ENCODE assay signal across 1 cellular context in the genomic region with DNA sequence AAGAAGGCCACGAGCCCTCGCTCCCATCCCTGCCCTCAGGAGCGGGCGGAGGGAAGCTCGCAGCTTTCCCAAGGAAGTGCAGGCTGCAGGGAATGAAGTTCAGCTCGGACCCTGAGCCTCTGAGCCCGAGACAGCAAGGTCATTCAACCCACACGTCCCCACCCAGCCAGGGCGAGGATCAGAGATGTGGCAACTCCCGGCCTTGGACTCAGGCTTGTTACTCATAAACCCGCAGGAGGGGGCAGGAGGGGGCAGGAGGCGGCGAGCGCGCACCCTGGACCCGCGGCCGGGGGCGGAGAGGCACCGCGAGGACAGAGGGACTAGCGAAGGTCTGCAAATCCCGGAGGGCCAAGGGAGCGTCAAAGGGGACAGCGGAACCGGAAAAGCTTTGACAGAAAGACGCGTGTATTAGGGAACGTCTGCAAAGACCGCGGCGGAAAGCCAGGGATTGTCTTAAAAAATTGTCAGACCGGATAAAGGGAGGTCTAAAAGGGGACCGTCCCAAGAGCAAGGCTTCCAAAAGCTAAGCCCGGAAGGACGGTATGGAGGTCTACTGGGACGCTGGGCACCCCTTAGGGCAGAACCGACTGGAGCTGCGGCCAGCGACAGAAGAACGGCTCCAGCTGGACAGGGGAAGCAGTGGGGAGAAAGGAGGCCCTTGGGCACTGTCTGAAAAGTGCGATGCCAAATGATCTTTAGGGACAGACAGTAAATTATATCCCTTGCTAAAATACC.
A peak's percentile ranks its signal among the peaks of the same experiment; 100 is the strongest.
TF ChIP-seq lines count a peak whose summit lies in the region.

No MANE protein-coding gene starts in this region.

TF ChIP-seq in HepG2, 621 proteins besides CTCF, POLR2A, EP300 and RAD21 (continued from another document and continues in another):
- TF ChIP-seq FOSL1 (CRISPR knock-in tag; IDR thresholded peaks at IDR 0.05; ENCODE audit: borderline replicate concordance) = peak; percentile 39; the same call in 1 of the 2 replicates
- peak; percentile 26 for TF ChIP-seq PRPF4 (IDR thresholded peaks at IDR 0.05; ENCODE audit: low read depth, low read length, poor library complexity, severe bottlenecking)
- peak; percentile 26; the same call in 1 of the 2 replicates for TF ChIP-seq NCOA5 (CRISPR knock-in tag; IDR thresholded peaks at IDR 0.05)
- peak; percentile 95 for TF ChIP-seq ZBTB7A (CRISPR knock-in tag; IDR thresholded peaks at IDR 0.05)
- TF ChIP-seq NR0B2 (CRISPR knock-in tag; IDR thresholded peaks at IDR 0.05) = peak; percentile 94; the same call in 1 of the 2 replicates
- peak; percentile 90 for TF ChIP-seq ZNF276 (CRISPR knock-in tag; IDR thresholded peaks at IDR 0.05; ENCODE audit: low read depth)
- peak; percentile 74 to 90 for TF ChIP-seq NR2F1 (CRISPR knock-in tag; IDR thresholded peaks at IDR 0.05)
- TF ChIP-seq, protein P1, sequence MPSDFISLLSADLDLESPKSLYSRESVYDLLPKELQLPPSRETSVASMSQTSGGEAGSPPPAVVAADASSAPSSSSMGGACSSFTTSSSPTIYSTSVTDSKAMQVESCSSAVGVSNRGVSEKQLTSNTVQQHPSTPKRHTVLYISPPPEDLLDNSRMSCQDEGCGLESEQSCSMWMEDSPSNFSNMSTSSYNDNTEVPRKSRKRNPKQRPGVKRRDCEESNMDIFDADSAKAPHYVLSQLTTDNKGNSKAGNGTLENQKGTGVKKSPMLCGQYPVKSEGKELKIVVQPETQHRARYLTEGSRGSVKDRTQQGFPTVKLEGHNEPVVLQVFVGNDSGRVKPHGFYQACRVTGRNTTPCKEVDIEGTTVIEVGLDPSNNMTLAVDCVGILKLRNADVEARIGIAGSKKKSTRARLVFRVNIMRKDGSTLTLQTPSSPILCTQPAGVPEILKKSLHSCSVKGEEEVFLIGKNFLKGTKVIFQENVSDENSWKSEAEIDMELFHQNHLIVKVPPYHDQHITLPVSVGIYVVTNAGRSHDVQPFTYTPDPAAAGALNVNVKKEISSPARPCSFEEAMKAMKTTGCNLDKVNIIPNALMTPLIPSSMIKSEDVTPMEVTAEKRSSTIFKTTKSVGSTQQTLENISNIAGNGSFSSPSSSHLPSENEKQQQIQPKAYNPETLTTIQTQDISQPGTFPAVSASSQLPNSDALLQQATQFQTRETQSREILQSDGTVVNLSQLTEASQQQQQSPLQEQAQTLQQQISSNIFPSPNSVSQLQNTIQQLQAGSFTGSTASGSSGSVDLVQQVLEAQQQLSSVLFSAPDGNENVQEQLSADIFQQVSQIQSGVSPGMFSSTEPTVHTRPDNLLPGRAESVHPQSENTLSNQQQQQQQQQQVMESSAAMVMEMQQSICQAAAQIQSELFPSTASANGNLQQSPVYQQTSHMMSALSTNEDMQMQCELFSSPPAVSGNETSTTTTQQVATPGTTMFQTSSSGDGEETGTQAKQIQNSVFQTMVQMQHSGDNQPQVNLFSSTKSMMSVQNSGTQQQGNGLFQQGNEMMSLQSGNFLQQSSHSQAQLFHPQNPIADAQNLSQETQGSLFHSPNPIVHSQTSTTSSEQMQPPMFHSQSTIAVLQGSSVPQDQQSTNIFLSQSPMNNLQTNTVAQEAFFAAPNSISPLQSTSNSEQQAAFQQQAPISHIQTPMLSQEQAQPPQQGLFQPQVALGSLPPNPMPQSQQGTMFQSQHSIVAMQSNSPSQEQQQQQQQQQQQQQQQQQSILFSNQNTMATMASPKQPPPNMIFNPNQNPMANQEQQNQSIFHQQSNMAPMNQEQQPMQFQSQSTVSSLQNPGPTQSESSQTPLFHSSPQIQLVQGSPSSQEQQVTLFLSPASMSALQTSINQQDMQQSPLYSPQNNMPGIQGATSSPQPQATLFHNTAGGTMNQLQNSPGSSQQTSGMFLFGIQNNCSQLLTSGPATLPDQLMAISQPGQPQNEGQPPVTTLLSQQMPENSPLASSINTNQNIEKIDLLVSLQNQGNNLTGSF (CRISPR knock-in tag; IDR thresholded peaks at IDR 0.05) = no peak
- no peak for TF ChIP-seq SUZ12 (IDR thresholded peaks at IDR 0.05; ENCODE audit: low read depth, low read length)
- TF ChIP-seq RBM22 (optimal IDR thresholded peaks at IDR 0.05; ENCODE audit: low read length) = peak; percentile 83
- TF ChIP-seq, protein P2, sequence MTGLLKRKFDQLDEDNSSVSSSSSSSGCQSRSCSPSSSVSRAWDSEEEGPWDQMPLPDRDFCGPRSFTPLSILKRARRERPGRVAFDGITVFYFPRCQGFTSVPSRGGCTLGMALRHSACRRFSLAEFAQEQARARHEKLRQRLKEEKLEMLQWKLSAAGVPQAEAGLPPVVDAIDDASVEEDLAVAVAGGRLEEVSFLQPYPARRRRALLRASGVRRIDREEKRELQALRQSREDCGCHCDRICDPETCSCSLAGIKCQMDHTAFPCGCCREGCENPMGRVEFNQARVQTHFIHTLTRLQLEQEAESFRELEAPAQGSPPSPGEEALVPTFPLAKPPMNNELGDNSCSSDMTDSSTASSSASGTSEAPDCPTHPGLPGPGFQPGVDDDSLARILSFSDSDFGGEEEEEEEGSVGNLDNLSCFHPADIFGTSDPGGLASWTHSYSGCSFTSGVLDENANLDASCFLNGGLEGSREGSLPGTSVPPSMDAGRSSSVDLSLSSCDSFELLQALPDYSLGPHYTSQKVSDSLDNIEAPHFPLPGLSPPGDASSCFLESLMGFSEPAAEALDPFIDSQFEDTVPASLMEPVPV (CRISPR knock-in tag; IDR thresholded peaks at IDR 0.05) = peak; percentile 99
- no peak for TF ChIP-seq ZC3H13 (CRISPR knock-in tag; IDR thresholded peaks at IDR 0.05)
- TF ChIP-seq PATZ1 (CRISPR knock-in tag; IDR thresholded peaks at IDR 0.05) = peak; percentile 100
- TF ChIP-seq ZNF790 (CRISPR knock-in tag; IDR thresholded peaks at IDR 0.05; ENCODE audit: borderline replicate concordance) = peak; percentile 86
- peak; percentile 94; the same call in 1 of the 2 replicates for TF ChIP-seq ZNF724P (CRISPR knock-in tag; IDR thresholded peaks at IDR 0.05; ENCODE audit: borderline replicate concordance)
- no peak for TF ChIP-seq ZNF558 (CRISPR knock-in tag; IDR thresholded peaks at IDR 0.05; ENCODE audit: borderline replicate concordance)
- peak; percentile 97 for TF ChIP-seq ZNF136 (CRISPR knock-in tag; IDR thresholded peaks at IDR 0.05; ENCODE audit: low read depth)
- TF ChIP-seq TBX2 (CRISPR knock-in tag; IDR thresholded peaks at IDR 0.05; ENCODE audit: borderline replicate concordance) = peak; percentile 98
- peak; percentile 100 for TF ChIP-seq RXRA (CRISPR knock-in tag; IDR thresholded peaks at IDR 0.05)
- peak; percentile 99 for TF ChIP-seq PCBP1 (IDR thresholded peaks at IDR 0.05; ENCODE audit: borderline replicate concordance, low read depth, low read length)
- TF ChIP-seq ZNF557 (CRISPR knock-in tag; IDR thresholded peaks at IDR 0.05) = peak; percentile 96
- TF ChIP-seq ZNF891 (CRISPR knock-in tag; IDR thresholded peaks at IDR 0.05) = peak; percentile 77; the same call in 1 of the 2 replicates
- TF ChIP-seq SPEN (CRISPR knock-in tag; IDR thresholded peaks at IDR 0.05; ENCODE audit: low read depth) = peak; percentile 99
- 0 out of 2 replicates have a peak, but pooled peaks have one; percentile 22 for TF ChIP-seq EHMT2 (IDR thresholded peaks at IDR 0.05; ENCODE audit: borderline replicate concordance, low read depth, low read length)
- peak; percentile 65; the same call in 1 of the 2 replicates for TF ChIP-seq FOXM1 (CRISPR knock-in tag; IDR thresholded peaks at IDR 0.05)
- TF ChIP-seq MEIS1 (CRISPR knock-in tag; IDR thresholded peaks at IDR 0.05; ENCODE audit: borderline replicate concordance) = peak; percentile 97
- no peak for TF ChIP-seq ATRX (CRISPR knock-in tag; IDR thresholded peaks at IDR 0.05; ENCODE audit: borderline replicate concordance)
- TF ChIP-seq ZSCAN5A (CRISPR knock-in tag; IDR thresholded peaks at IDR 0.05; ENCODE audit: borderline replicate concordance) = peak; percentile 95; the same call in 1 of the 2 replicates
- TF ChIP-seq FIP1L1 (IDR thresholded peaks at IDR 0.05; ENCODE audit: borderline replicate concordance, insufficient read depth, low read depth, low read length) = peak; percentile 98; the same call in 1 of the 2 replicates
- no peak for TF ChIP-seq REL (CRISPR knock-in tag; conservative IDR thresholded peaks at IDR 0.05)
- TF ChIP-seq ZNF550 (CRISPR knock-in tag; IDR thresholded peaks at IDR 0.05; ENCODE audit: borderline replicate concordance) = peak; percentile 93
- TF ChIP-seq TCF7L2 (IDR thresholded peaks at IDR 0.05; ENCODE audit: low read depth, low read length) = no peak
- 0 out of 2 replicates have a peak, but pooled peaks have one; percentile 3 for TF ChIP-seq RARG (CRISPR knock-in tag; IDR thresholded peaks at IDR 0.05; ENCODE audit: low read depth)
- TF ChIP-seq ZNF292 (CRISPR knock-in tag; IDR thresholded peaks at IDR 0.05; ENCODE audit: borderline replicate concordance, low read depth) = peak; percentile 99
- TF ChIP-seq RFXANK (CRISPR knock-in tag; IDR thresholded peaks at IDR 0.05) = peak; percentile 95
- TF ChIP-seq ZNF674 (CRISPR knock-in tag; IDR thresholded peaks at IDR 0.05; ENCODE audit: low read depth) = no peak
- peak; percentile 96 for TF ChIP-seq CERS6 (CRISPR knock-in tag; IDR thresholded peaks at IDR 0.05)
- peak; percentile 93 for TF ChIP-seq NRL (CRISPR knock-in tag; IDR thresholded peaks at IDR 0.05; ENCODE audit: borderline replicate concordance)
- TF ChIP-seq ZNF451 (CRISPR knock-in tag; IDR thresholded peaks at IDR 0.05) = peak; percentile 99
- TF ChIP-seq NFYB (CRISPR knock-in tag; IDR thresholded peaks at IDR 0.05) = peak; percentile 53
- peak; percentile 82; the same call in 1 of the 2 replicates for TF ChIP-seq TOPORS (CRISPR knock-in tag; IDR thresholded peaks at IDR 0.05)
- TF ChIP-seq KDM6A (CRISPR knock-in tag; IDR thresholded peaks at IDR 0.05; ENCODE audit: low read depth) = peak; percentile 100
- TF ChIP-seq ZNF510 (CRISPR knock-in tag; IDR thresholded peaks at IDR 0.05; ENCODE audit: low read depth) = peak; percentile 49; the same call in 1 of the 2 replicates
- peak; percentile 48 for TF ChIP-seq ZNF7 (CRISPR knock-in tag; IDR thresholded peaks at IDR 0.05)
- TF ChIP-seq NAIF1 (CRISPR knock-in tag; IDR thresholded peaks at IDR 0.05; ENCODE audit: borderline replicate concordance) = no peak
- TF ChIP-seq HNRNPH1 (optimal IDR thresholded peaks at IDR 0.05; ENCODE audit: low read depth, low read length) = no peak
- peak; percentile 68; the same call in 1 of the 2 replicates for TF ChIP-seq MAF1 (CRISPR knock-in tag; IDR thresholded peaks at IDR 0.05; ENCODE audit: borderline replicate concordance)
- TF ChIP-seq ZNF619 (CRISPR knock-in tag; IDR thresholded peaks at IDR 0.05) = peak; percentile 100
- no peak for TF ChIP-seq ZNF496 (CRISPR knock-in tag; IDR thresholded peaks at IDR 0.05; ENCODE audit: insufficient replicate concordance)
- no peak for TF ChIP-seq ZNF672 (CRISPR knock-in tag; IDR thresholded peaks at IDR 0.05)
- TF ChIP-seq SP2 (CRISPR knock-in tag; IDR thresholded peaks at IDR 0.05) = peak; percentile 63
